In genomic region chr16:77186298-77186697, GRCh38 we compare ENCODE assay signal across 4 cellular contexts. TPM values are rescaled to one million over a fixed set of nuclear protein-coding genes. Genes with fewer than 3 reads are reported as not detected.
"Had no signal": no experiment of that assay in that cellular context is flagged by ENCODE, and none has a peak within 500 bp of the region (broad histone marks: within the 10 kb centered on the region; RNA-seq: fewer than 3 reads in every experiment).

No MANE protein-coding gene starts in this region.

RNA-seq across cellular contexts. Expression of gene SYCE1L, which starts 12.9 kb away (rescaled TPM):
- total RNA-seq: HT-29, HT1080, IMR-90 had no signal
- polyA plus RNA-seq: HepG2 had no signal
